Comparison of ENCODE assay signal across 23 cellular contexts in genomic region chr10:109959571-109960145, GRCh38. TPM values are rescaled to one million over a fixed set of nuclear protein-coding genes. Genes with fewer than 3 reads are reported as not detected.
DNase-seq lines count a peak whose midpoint lies in the region; ATAC-seq and TF ChIP-seq lines count a peak whose summit lies in the region.
"Had no signal": no experiment of that assay in that cellular context is flagged by ENCODE, and none has a peak within 500 bp of the region (broad histone marks: within the 10 kb centered on the region; RNA-seq: fewer than 3 reads in every experiment).

No MANE protein-coding gene starts in this region.

- no peak overlapping the region for H3K4me3 Mint-ChIP-seq in brain
- no peak overlapping the region for H3K4me3 Mint-ChIP-seq in osteocyte (ENCODE audit: unreplicated experiment)
- H3K4me3 Mint-ChIP-seq: CD4-positive, alpha-beta T cell had no signal

- no peak for TF ChIP-seq CTCF in brain (conservative IDR thresholded peaks at IDR 0.05)
- TF ChIP-seq CTCF in osteocyte (IDR thresholded peaks at IDR 0.05), result no peak

- H3K27me3 ChIP-seq in SJCRH30, result no peaks in the 10 kb centered on the region
- H3K27me3 ChIP-seq: BLaER1 had no signal

- ATAC-seq in GM18909 (IDR thresholded peaks at IDR 0.05; ENCODE audit: poor library complexity, unreplicated experiment), result no peak
- no peak for ATAC-seq in HG03571 (IDR thresholded peaks at IDR 0.05; ENCODE audit: unreplicated experiment)
- ATAC-seq: Panc1, SK-N-SH treated with all-trans-retinoic acid at 6 μM for 48 hours had no signal

- no peak overlapping the region for H3K4me3 ChIP-seq in SJCRH30
- H3K4me3 ChIP-seq: BLaER1 had no signal

- H3K36me3 Mint-ChIP-seq in brain (no peaks in the 10 kb centered on the region), osteocyte (ENCODE audit: unreplicated experiment) (no peaks in the 10 kb centered on the region)

- DNase-seq in DMS 273 treated with DMSO at 0.1 percent for 48 hours (lab: John Stamatoyannopoulos, UW) (peak; percentile 63), NCI-H1694 (lab: John Stamatoyannopoulos, UW) (peak; percentile 72), osteocyte (ENCODE audit: extremely low spot score, unreplicated experiment) (no peak), SJCRH30 (no peak), activated gamma-delta T cell (lab: John Stamatoyannopoulos, UW) (no peak)
- DNase-seq: CD4-positive, alpha-beta T cell; COR-L47; DND-41; GOT3; HCEC 1CT; KG1; NCI-H1092 treated with DMSO at 0.1 percent for 48 hours; NCI-H1436 treated with DMSO at 0.1 percent for 48 hours; NCI-H2081 treated with DMSO at 0.1 percent for 48 hours; NCI-H510A treated with DMSO at 0.1 percent for 48 hours; NCI-H774; SIG-M5 had no signal

- H3K27ac Mint-ChIP-seq in brain (peak overlapping the region in 4 of 5 experiments; percentile 30 to 80 (median 54)), osteocyte (ENCODE audit: unreplicated experiment) (peak overlapping the region; percentile 90)
- H3K27ac Mint-ChIP-seq: CD4-positive, alpha-beta T cell had no signal

- no peak overlapping the region for H3K27ac ChIP-seq in SJCRH30
- H3K27ac ChIP-seq: BLaER1 had no signal

- H3K4me1 Mint-ChIP-seq in brain (peaks cover 60% of the 10 kb centered on the region), osteocyte (ENCODE audit: unreplicated experiment) (peaks cover 63% of the 10 kb centered on the region)

- H3K9me3 ChIP-seq in SJCRH30 (replicated peaks), result 0 out of 2 replicates have a peak, but pooled peaks cover 3% of the 10 kb centered on the region
- H3K9me3 ChIP-seq: BLaER1 had no signal

- H3K36me3 ChIP-seq in SJCRH30, result no peaks in the 10 kb centered on the region
- H3K36me3 ChIP-seq: BLaER1 had no signal

- H3K9me3 Mint-ChIP-seq in brain, result peaks cover 0 to 4% (median 0%) of the 10 kb centered on the region in 5 experiments
- peaks cover 3% of the 10 kb centered on the region for H3K9me3 Mint-ChIP-seq in osteocyte (ENCODE audit: unreplicated experiment)
- H3K9me3 Mint-ChIP-seq: CD4-positive, alpha-beta T cell had no signal

- H3K4me1 ChIP-seq in SJCRH30, result peaks cover 9% of the 10 kb centered on the region

- H3K27me3 Mint-ChIP-seq in brain, result peaks cover 3% of the 10 kb centered on the region
- no peaks in the 10 kb centered on the region for H3K27me3 Mint-ChIP-seq in osteocyte (ENCODE audit: unreplicated experiment)
- H3K27me3 Mint-ChIP-seq: CD4-positive, alpha-beta T cell had no signal

RNA-seq across cellular contexts. Expression of gene XPNPEP1, which starts 36.3 kb away (rescaled TPM):
- polyA plus RNA-seq in brain (ENCODE audit: insufficient read depth, low read depth, low replicate concordance), result 43.1 TPM
- total RNA-seq in osteocyte, result 74.5 and 86.5 TPM in 2 replicates
- 109 and 112 TPM in 2 replicates for total RNA-seq in SJCRH30 (2014; rRNA removed; shearing (Covaris generic))

RNA-seq across cellular contexts. Expression of gene ADD3, which starts 48.1 kb away (rescaled TPM):
- 36.6 TPM for polyA plus RNA-seq in brain (ENCODE audit: insufficient read depth, low read depth, low replicate concordance)
- 128 and 138 TPM in 2 replicates for total RNA-seq in osteocyte
- 51.2 and 57.8 TPM in 2 replicates for total RNA-seq in SJCRH30 (2014; rRNA removed; shearing (Covaris generic))

Comparison
In these comparisons a context has a peak if more than half of its experiments do, and no peak if none do; other contexts are left out.
1. DNase-seq: peak in DMS 273 treated with DMSO at 0.1 percent for 48 hours (single experiment) and NCI-H1694 (single experiment); none in osteocyte (single experiment), SJCRH30 (0 of 2) and activated gamma-delta T cell (single experiment).